3 cellular contexts compared by ENCODE assay signal in genomic region chr16:88086571-88087516, GRCh38.
TF ChIP-seq lines count a peak whose summit lies in the region.

No MANE protein-coding gene starts in this region.

TF ChIP-seq in liver, 16 proteins besides CTCF, POLR2A, EP300 and RAD21 (continued from another document):
- no peak for TF ChIP-seq REST (IDR thresholded peaks at IDR 0.05)
- no peak for TF ChIP-seq EGR1 (IDR thresholded peaks at IDR 0.05; ENCODE audit: low read depth in 2 of 2)
- TF ChIP-seq NR2F2 (IDR thresholded peaks at IDR 0.05): no peak
- no peak for TF ChIP-seq MAX (IDR thresholded peaks at IDR 0.05)
- no peak for TF ChIP-seq GABPA (IDR thresholded peaks at IDR 0.05 in 1 of 2, conservative IDR thresholded peaks at IDR 0.05 in 1 of 2)
- no peak for TF ChIP-seq FOXA1 (IDR thresholded peaks at IDR 0.05)
TF ChIP-seq in liver: peak in this region for 1.

TF ChIP-seq in HepG2, 621 proteins besides CTCF, POLR2A, EP300 and RAD21 (continued from another document):
- no peak for TF ChIP-seq ZBTB49 (CRISPR knock-in tag; IDR thresholded peaks at IDR 0.05; ENCODE audit: borderline replicate concordance)
- no peak for TF ChIP-seq NCOA1 (CRISPR knock-in tag; IDR thresholded peaks at IDR 0.05)
- no peak for TF ChIP-seq SRY (CRISPR knock-in tag; IDR thresholded peaks at IDR 0.05)
- no peak for TF ChIP-seq ZNF776 (CRISPR knock-in tag; IDR thresholded peaks at IDR 0.05)
- TF ChIP-seq FOXP1 (IDR thresholded peaks at IDR 0.05): no peak
- TF ChIP-seq FOXP1 (CRISPR knock-in tag; IDR thresholded peaks at IDR 0.05): no peak
- TF ChIP-seq ZUFSP (CRISPR knock-in tag; IDR thresholded peaks at IDR 0.05; ENCODE audit: borderline replicate concordance): no peak
- TF ChIP-seq STAT6 (CRISPR knock-in tag; IDR thresholded peaks at IDR 0.05; ENCODE audit: borderline replicate concordance): no peak
- TF ChIP-seq ZBTB10 (CRISPR knock-in tag; IDR thresholded peaks at IDR 0.05; ENCODE audit: borderline replicate concordance): no peak
- no peak for TF ChIP-seq ZNF891 (CRISPR knock-in tag; IDR thresholded peaks at IDR 0.05)
- no peak for TF ChIP-seq SOX5 (CRISPR knock-in tag; IDR thresholded peaks at IDR 0.05; ENCODE audit: borderline replicate concordance)

TF ChIP-seq in WTC11, 78 proteins besides CTCF, POLR2A, EP300 and RAD21 (continued from another document):
- TF ChIP-seq E2F1 (CRISPR knock-in tag; IDR thresholded peaks at IDR 0.05): no peak
- no peak for TF ChIP-seq ZNF232 (CRISPR knock-in tag; IDR thresholded peaks at IDR 0.05)
- TF ChIP-seq IRF1 (CRISPR knock-in tag; IDR thresholded peaks at IDR 0.05): no peak
- no peak for TF ChIP-seq ETV6 (CRISPR knock-in tag; IDR thresholded peaks at IDR 0.05)
- TF ChIP-seq SP1 (CRISPR knock-in tag; conservative IDR thresholded peaks at IDR 0.05): no peak
- no peak for TF ChIP-seq ZSCAN18 (CRISPR knock-in tag; IDR thresholded peaks at IDR 0.05)
- TF ChIP-seq ZNF138 (CRISPR knock-in tag; conservative IDR thresholded peaks at IDR 0.05): no peak
- TF ChIP-seq HMGXB4 (CRISPR knock-in tag; IDR thresholded peaks at IDR 0.05): no peak
